Comparison of ENCODE assay signal across 20 cellular contexts in the genomic region with DNA sequence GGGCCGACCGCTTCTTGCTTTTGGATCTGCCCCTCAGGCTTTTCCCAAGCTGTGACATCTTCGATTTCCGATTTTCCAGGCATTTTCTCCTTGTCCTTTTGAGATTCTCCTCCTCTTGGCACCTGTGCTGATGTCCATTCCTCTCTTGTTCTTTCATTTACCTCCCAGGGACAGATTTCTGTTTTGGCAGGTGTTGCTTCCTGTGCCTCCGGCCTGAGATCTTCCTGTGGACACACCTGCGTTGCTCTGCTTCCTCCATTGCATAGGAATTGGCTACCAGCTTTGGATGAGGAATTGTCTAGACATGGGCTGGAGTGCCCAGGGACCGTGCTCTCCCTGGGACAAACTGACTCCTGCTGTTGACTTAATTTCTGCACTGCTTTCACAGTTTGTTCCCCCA. TPM values are rescaled to one million over a fixed set of nuclear protein-coding genes. Genes with fewer than 3 reads are reported as not detected.
DNase-seq lines count a peak whose midpoint lies in the region; ATAC-seq and TF ChIP-seq lines count a peak whose summit lies in the region.
"Had no signal": no experiment of that assay in that cellular context is flagged by ENCODE, and none has a peak within 500 bp of the region (broad histone marks: within the 10 kb centered on the region; RNA-seq: fewer than 3 reads in every experiment).

No MANE protein-coding gene starts in this region.

- no peak overlapping the region for H2BK120ac ChIP-seq in H9 (ENCODE audit: low read depth, low read length, poor library complexity, severe bottlenecking)

- DNase-seq in COLO668 (lab: John Stamatoyannopoulos, UW; ENCODE audit: unreplicated experiment) = peak; percentile 5
- no peak for DNase-seq in H9
- no peak for DNase-seq in WTC11 (ENCODE audit: low spot score)
- peak; percentile 1 for DNase-seq in hepatocyte (ENCODE audit: low spot score)
- DNase-seq in stimulated activated CD4-positive, alpha-beta T cell treated with anti-CD3 and anti-CD28 coated beads, Interleukin-15, amount 100 ng/mL, for 24 hours = no peak
- DNase-seq in stimulated activated CD4-positive, alpha-beta T cell treated with anti-CD3 and anti-CD28 coated beads, Interleukin-4, amount 100 ng/mL, for 4 hours = no peak
- no peak for DNase-seq in medulla oblongata (ENCODE audit: extremely low spot score)
- DNase-seq: CD8-positive, alpha-beta T cell; EL; GOT3; MG63; NCI-H1930; NCI-H2227 treated with DMSO at 0.1 percent for 48 hours; NCI-H524; NCI-H82; T-helper 1 cell had no signal

- no peak overlapping the region for H3K18ac ChIP-seq in H9 (ENCODE audit: insufficient read length, low read depth, low read length)

- H3K27me3 ChIP-seq in H9 (ENCODE audit: insufficient read depth, low read length) = no peaks in the 10 kb centered on the region
- H3K27me3 ChIP-seq in hepatocyte = no peaks in the 10 kb centered on the region
- H3K27me3 ChIP-seq: MG63 had no signal

- no peaks in the 10 kb centered on the region for H3K36me3 ChIP-seq in hepatocyte (replicated peaks; ENCODE audit: insufficient read depth, low read depth)
- H3K36me3 ChIP-seq: SJSA1 had no signal

- H3K14ac ChIP-seq in H9 (ENCODE audit: insufficient read depth, low read length) = no peak overlapping the region

- TF ChIP-seq CTCF in H9 (conservative IDR thresholded peaks at IDR 0.05) (no peak), WTC11 (IDR thresholded peaks at IDR 0.05) (no peak), hepatocyte (IDR thresholded peaks at IDR 0.05; ENCODE audit: poor library complexity) (no peak)

- no peak overlapping the region for H3K56ac ChIP-seq in H9 (ENCODE audit: insufficient read length, low read depth, low read length)

- H3K4ac ChIP-seq in H9 (ENCODE audit: low read depth, low read length) = no peak overlapping the region

- H3T11ph ChIP-seq in H9 (ENCODE audit: low read length) = no peak overlapping the region

- H4K91ac ChIP-seq in H9 (ENCODE audit: insufficient read length, low read depth, low read length) = no peak overlapping the region

- H2BK15ac ChIP-seq in H9 (ENCODE audit: low read depth, low read length) = no peak overlapping the region

- no peaks in the 10 kb centered on the region for H3K9me2 ChIP-seq in hepatocyte (replicated peaks; ENCODE audit: insufficient read depth)

- POLR2A ChIA-PET in WTC11 (lab: Charles Lee) = interaction anchor here (0.6 kb wide), 1 partner anchor 56 kb away, joined by 3 read pairs; no protein-coding TSS in a partner anchor

- H3K27ac ChIP-seq in H9 (ENCODE audit: insufficient read length, low read depth, low read length) (no peak overlapping the region), hepatocyte (no peak overlapping the region)
- H3K27ac ChIP-seq: SJSA1 had no signal

- H4K20me1 ChIP-seq in H9 (ENCODE audit: control insufficient read depth, insufficient read depth, insufficient read length) = no peaks in the 10 kb centered on the region
- no peaks in the 10 kb centered on the region for H4K20me1 ChIP-seq in hepatocyte (ENCODE audit: insufficient read depth, poor library complexity, severe bottlenecking)

- no peak overlapping the region for H4K5ac ChIP-seq in H9 (ENCODE audit: insufficient read length, low read depth, low read length)

- H3K4me2 ChIP-seq in H9 (ENCODE audit: insufficient read depth, insufficient read length, low read length) = no peak overlapping the region
- no peak overlapping the region for H3K4me2 ChIP-seq in hepatocyte

- ATAC-seq in WTC11 = no peak
- ATAC-seq: CD8-positive, alpha-beta T cell; GM12878; Right ventricle myocardium inferior had no signal

- H3K9me3 ChIP-seq in H9 (ENCODE audit: control insufficient read depth, low read depth, low read length) (no peaks in the 10 kb centered on the region), hepatocyte (ENCODE audit: low read depth) (no peaks in the 10 kb centered on the region)
- H3K9me3 ChIP-seq: MG63, SJSA1 had no signal

- H3K79me1 ChIP-seq in H9 (ENCODE audit: insufficient read depth, low read depth, low read length, poor library complexity, severe bottlenecking) = no peaks in the 10 kb centered on the region

- peaks cover 3 to 6% (median 3%) of the 10 kb centered on the region in 3 experiments; a peak in 5 of 7 replicates for H3K36me3 Mint-ChIP-seq in H9 (ENCODE audit: insufficient read depth in 1 of 3, low read depth in 3 of 3)
- peaks cover 3% of the 10 kb centered on the region; the same call in 1 of the 2 replicates for H3K36me3 Mint-ChIP-seq in WTC11

- H3K9ac ChIP-seq in H9 (ENCODE audit: extremely low read depth, insufficient read length, low read length) = no peak overlapping the region

- H3K9me3 Mint-ChIP-seq in H9 (no peaks in the 10 kb centered on the region), WTC11 (no peaks in the 10 kb centered on the region)
- H3K9me3 Mint-ChIP-seq: CD8-positive, alpha-beta T cell had no signal

- H2AFZ ChIP-seq in H9 (ENCODE audit: low read length) (no peak overlapping the region), hepatocyte (no peak overlapping the region)

- no CpG with 5 or more reads among the region's 7 CpGs for WGBS in H9 (ENCODE audit: extremely low coverage, insufficient read length, low lambda C conversion rate)
- 95% methylated on average over 7 of the region's 7 CpGs for WGBS in hepatocyte (ENCODE audit: low lambda C conversion rate, missing lambda C conversion rate)

- no peaks in the 10 kb centered on the region for H3K23me2 ChIP-seq in H9 (ENCODE audit: insufficient read length, low read depth, low read length, poor library complexity, severe bottlenecking)

- no peak overlapping the region for H2AK5ac ChIP-seq in H9 (ENCODE audit: insufficient read length, low read length)

- H3K23ac ChIP-seq in H9 (ENCODE audit: insufficient read length, low read depth, low read length) = no peak overlapping the region

- no peak overlapping the region for H2BK12ac ChIP-seq in H9 (ENCODE audit: insufficient read length, low read depth, low read length)

- no peak overlapping the region for H3K4me3 Mint-ChIP-seq in H9
- H3K4me3 Mint-ChIP-seq in WTC11 = no peak overlapping the region
- H3K4me3 Mint-ChIP-seq: CD8-positive, alpha-beta T cell had no signal

- no peak overlapping the region for H4K8ac ChIP-seq in H9 (replicated peaks; ENCODE audit: insufficient read length, low read depth, low read length)

- H3K4me1 Mint-ChIP-seq in H9 (peaks cover 32 to 37% of the 10 kb centered on the region in 2 experiments), WTC11 (peaks cover 39% of the 10 kb centered on the region)

- H2BK20ac ChIP-seq in H9 (ENCODE audit: low read depth, low read length, poor library complexity, severe bottlenecking) = no peak overlapping the region

- peak overlapping the region in 2 of 3 experiments; percentile 4 to 32; a peak in 3 of 7 replicates for H3K27ac Mint-ChIP-seq in H9
- 0 out of 2 replicates have a peak overlapping the region, but pooled peaks have one; percentile 23 for H3K27ac Mint-ChIP-seq in WTC11
- H3K27ac Mint-ChIP-seq: CD8-positive, alpha-beta T cell had no signal

- H2BK5ac ChIP-seq in H9 (ENCODE audit: insufficient read length, low read length) = no peak overlapping the region

- H3K4me3 ChIP-seq in hepatocyte = no peak overlapping the region
- H3K4me3 ChIP-seq: GM12878, MG63, SJSA1 had no signal

- CTCF ChIA-PET in WTC11 (lab: Charles Lee) = interaction anchor here (1.8 to 10.4 kb wide), 2 partner anchors 17 to 86 kb away, joined by 8 to 221 read pairs; partner anchors contain the start of gene GPR179

- no peaks in the 10 kb centered on the region; the same call in 1 of the 2 replicates for H3K27me3 Mint-ChIP-seq in H9 (ENCODE audit: low read depth)
- H3K27me3 Mint-ChIP-seq in WTC11 (ENCODE audit: low read depth) = no peaks in the 10 kb centered on the region

- H3K4me1 ChIP-seq in H9 (ENCODE audit: insufficient read depth, low read length) = peaks cover 3% of the 10 kb centered on the region; the same call in 1 of the 2 replicates
- H3K4me1 ChIP-seq in hepatocyte (ENCODE audit: insufficient read depth) = peaks cover 23% of the 10 kb centered on the region
- H3K4me1 ChIP-seq: SJSA1 had no signal

- H3K79me2 ChIP-seq in H9 (ENCODE audit: insufficient read depth, low read length) (no peaks in the 10 kb centered on the region), hepatocyte (no peaks in the 10 kb centered on the region)

TF ChIP-seq in WTC11, 78 proteins besides CTCF, POLR2A, EP300 and RAD21:
- no peak for TF ChIP-seq E2F5 (CRISPR knock-in tag; IDR thresholded peaks at IDR 0.05)

RNA-seq across cellular contexts. Expression of gene GPR179, which starts 15.1 kb away (rescaled TPM):
- total RNA-seq in H9 (2021) (not detected in 2 replicates), WTC11 (2021) (0.09 to 0.46 TPM (median 0.46 TPM) in 3 replicates), hepatocyte (0.03 and 0.08 TPM in 2 replicates)
- polyA plus RNA-seq in hepatocyte = 0.19 TPM in 1 of 2 replicates, not detected in the other
- total RNA-seq: LHCN-M2, Right ventricle myocardium inferior had no signal

RNA-seq across cellular contexts. Expression of gene SOCS7, which starts 23.0 kb away (rescaled TPM):
- total RNA-seq in H9 (2021) (28.7 and 31.0 TPM in 2 replicates), WTC11 (2021) (32.3 to 34.4 TPM (median 33.6 TPM) in 3 replicates), hepatocyte (13.0 and 15.9 TPM in 2 replicates)
- 2.7 and 3.5 TPM in 2 replicates for polyA plus RNA-seq in hepatocyte

RNA-seq across cellular contexts. Expression of gene MRPL45, which starts 31.7 kb away (rescaled TPM):
- total RNA-seq in H9 (2021) (57.7 and 59.9 TPM in 2 replicates), WTC11 (2021) (60.3 to 63.3 TPM (median 61.1 TPM) in 3 replicates), hepatocyte (44.9 and 58.7 TPM in 2 replicates)
- polyA plus RNA-seq in hepatocyte = 25.8 and 29.4 TPM in 2 replicates

Comparison
In these comparisons a context has a peak if more than half of its experiments do, and no peak if none do; other contexts are left out.
1. DNase-seq: peak in COLO668 (single experiment) and hepatocyte (single experiment); none in H9 (single experiment), WTC11 (single experiment), stimulated activated CD4-positive, alpha-beta T cell treated with anti-CD3 and anti-CD28 coated beads, Interleukin-15, amount 100 ng/mL, for 24 hours (single experiment), stimulated activated CD4-positive, alpha-beta T cell treated with anti-CD3 and anti-CD28 coated beads, Interleukin-4, amount 100 ng/mL, for 4 hours (0 of 2) and medulla oblongata (single experiment).